In the genomic region with DNA sequence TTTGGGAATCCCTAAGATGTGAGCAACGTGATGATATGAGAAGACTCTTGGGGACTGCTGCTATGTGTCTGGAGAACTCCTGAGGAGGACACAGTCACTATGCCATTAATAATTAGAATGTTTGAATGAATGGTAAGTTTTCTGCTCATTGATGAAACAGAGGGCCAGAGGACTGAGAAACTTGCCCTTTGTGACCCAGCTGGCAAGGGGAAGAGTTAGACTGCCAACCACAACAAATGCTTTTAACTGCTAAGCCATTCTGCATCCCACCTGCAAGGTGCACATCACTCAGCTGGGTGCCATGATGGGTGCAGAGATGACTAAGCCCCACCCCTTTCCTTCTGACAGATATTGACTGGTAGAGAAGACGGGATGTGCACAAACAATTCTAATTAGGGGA, we compare ENCODE assay signal across 36 cellular contexts.
"Had no signal": no experiment of that assay in that cellular context is flagged by ENCODE, and none has a peak within 500 bp of the region (broad histone marks: within the 10 kb centered on the region; RNA-seq: fewer than 3 reads in every experiment).

No MANE protein-coding gene starts in this region.

- H3K27me3 ChIP-seq: MG63 had no signal

- H3K36me3 ChIP-seq: MG63 had no signal

- H3K9me3 ChIP-seq: MG63 had no signal

- H3K9ac ChIP-seq: KMS-11 had no signal

- H3K27ac ChIP-seq: KMS-11 had no signal

- H3K4me3 ChIP-seq: MG63 had no signal

- H3K4me2 ChIP-seq: KMS-11 had no signal

- DNase-seq: Karpas-422, Kasumi-1, KBM-7, KG1, MG63, MM.1S, MV-4-11, NCI-H1048, NCI-H1092, NCI-H1092 treated with DMSO at 0.1 percent for 48 hours, NCI-H1105, NCI-H1105 treated with DMSO at 0.1 percent for 48 hours, NCI-H1417, NCI-H1417 treated with DMSO at 0.1 percent for 48 hours, NCI-H1436, NCI-H1436 treated with DMSO at 0.1 percent for 48 hours, NCI-H1694, NCI-H1694 treated with DMSO at 0.1 percent for 48 hours, NCI-H187, NCI-H187 treated with DMSO at 0.1 percent for 48 hours, NCI-H1930, NCI-H2029, NCI-H2029 treated with DMSO at 0.1 percent for 48 hours, NCI-H2081, NCI-H2081 treated with DMSO at 0.1 percent for 48 hours, NCI-H2107, NCI-H2171, NCI-H2171 treated with DMSO at 0.1 percent for 48 hours, NCI-H2227 treated with DMSO at 0.1 percent for 48 hours, NCI-H226, NCI-H345, NCI-H446, NCI-H446 treated with DMSO at 0.1 percent for 48 hours, NCI-H510A, NCI-H510A treated with DMSO at 0.1 percent for 48 hours had no signal
